Comparison of ENCODE assay signal across 1 cellular context in the genomic region with DNA sequence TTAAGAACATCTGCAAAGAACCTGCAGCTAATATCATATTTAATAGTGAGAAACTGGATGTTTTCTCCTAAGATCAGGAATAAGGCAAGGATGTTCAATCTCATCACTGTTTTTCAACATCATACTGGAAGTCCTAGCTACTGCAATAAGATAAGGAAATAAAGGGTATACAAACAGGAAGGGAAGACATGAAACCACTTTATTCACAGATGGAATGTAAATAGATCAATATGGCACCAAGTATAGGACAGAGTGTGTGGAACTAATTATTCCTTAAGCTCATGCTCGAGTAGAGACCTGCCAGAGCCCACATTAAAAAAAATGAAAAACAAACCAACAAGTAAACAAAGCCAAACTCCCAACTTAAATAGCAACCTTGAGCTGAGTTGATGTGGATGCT.
TF ChIP-seq lines count a peak whose summit lies in the region.

No MANE protein-coding gene starts in this region.

TF ChIP-seq in K562, 482 proteins besides CTCF, POLR2A, EP300 and RAD21 (continued from another document):
- TF ChIP-seq, protein P1, sequence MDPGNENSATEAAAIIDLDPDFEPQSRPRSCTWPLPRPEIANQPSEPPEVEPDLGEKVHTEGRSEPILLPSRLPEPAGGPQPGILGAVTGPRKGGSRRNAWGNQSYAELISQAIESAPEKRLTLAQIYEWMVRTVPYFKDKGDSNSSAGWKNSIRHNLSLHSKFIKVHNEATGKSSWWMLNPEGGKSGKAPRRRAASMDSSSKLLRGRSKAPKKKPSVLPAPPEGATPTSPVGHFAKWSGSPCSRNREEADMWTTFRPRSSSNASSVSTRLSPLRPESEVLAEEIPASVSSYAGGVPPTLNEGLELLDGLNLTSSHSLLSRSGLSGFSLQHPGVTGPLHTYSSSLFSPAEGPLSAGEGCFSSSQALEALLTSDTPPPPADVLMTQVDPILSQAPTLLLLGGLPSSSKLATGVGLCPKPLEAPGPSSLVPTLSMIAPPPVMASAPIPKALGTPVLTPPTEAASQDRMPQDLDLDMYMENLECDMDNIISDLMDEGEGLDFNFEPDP (CRISPR knock-in tag; IDR thresholded peaks at IDR 0.05) = no peak
- TF ChIP-seq RBM39 (optimal IDR thresholded peaks at IDR 0.05; ENCODE audit: low read depth, low read length) = no peak
- no peak for TF ChIP-seq PYGO2 (tag; IDR thresholded peaks at IDR 0.05)
- TF ChIP-seq CEBPG (CRISPR knock-in tag; IDR thresholded peaks at IDR 0.05) = no peak
- no peak for TF ChIP-seq CEBPG (tag; conservative IDR thresholded peaks at IDR 0.05 in 1 of 2, IDR thresholded peaks at IDR 0.05 in 1 of 2)
- TF ChIP-seq CHD2 (IDR thresholded peaks at IDR 0.05; ENCODE audit: low read depth, low read length) = no peak
- no peak for TF ChIP-seq STAT5B (CRISPR knock-in tag; IDR thresholded peaks at IDR 0.05)
- TF ChIP-seq ZNF184 (CRISPR knock-in tag; IDR thresholded peaks at IDR 0.05) = no peak
- TF ChIP-seq ILF3 (IDR thresholded peaks at IDR 0.05; ENCODE audit: borderline replicate concordance) = no peak
- TF ChIP-seq, protein P2, sequence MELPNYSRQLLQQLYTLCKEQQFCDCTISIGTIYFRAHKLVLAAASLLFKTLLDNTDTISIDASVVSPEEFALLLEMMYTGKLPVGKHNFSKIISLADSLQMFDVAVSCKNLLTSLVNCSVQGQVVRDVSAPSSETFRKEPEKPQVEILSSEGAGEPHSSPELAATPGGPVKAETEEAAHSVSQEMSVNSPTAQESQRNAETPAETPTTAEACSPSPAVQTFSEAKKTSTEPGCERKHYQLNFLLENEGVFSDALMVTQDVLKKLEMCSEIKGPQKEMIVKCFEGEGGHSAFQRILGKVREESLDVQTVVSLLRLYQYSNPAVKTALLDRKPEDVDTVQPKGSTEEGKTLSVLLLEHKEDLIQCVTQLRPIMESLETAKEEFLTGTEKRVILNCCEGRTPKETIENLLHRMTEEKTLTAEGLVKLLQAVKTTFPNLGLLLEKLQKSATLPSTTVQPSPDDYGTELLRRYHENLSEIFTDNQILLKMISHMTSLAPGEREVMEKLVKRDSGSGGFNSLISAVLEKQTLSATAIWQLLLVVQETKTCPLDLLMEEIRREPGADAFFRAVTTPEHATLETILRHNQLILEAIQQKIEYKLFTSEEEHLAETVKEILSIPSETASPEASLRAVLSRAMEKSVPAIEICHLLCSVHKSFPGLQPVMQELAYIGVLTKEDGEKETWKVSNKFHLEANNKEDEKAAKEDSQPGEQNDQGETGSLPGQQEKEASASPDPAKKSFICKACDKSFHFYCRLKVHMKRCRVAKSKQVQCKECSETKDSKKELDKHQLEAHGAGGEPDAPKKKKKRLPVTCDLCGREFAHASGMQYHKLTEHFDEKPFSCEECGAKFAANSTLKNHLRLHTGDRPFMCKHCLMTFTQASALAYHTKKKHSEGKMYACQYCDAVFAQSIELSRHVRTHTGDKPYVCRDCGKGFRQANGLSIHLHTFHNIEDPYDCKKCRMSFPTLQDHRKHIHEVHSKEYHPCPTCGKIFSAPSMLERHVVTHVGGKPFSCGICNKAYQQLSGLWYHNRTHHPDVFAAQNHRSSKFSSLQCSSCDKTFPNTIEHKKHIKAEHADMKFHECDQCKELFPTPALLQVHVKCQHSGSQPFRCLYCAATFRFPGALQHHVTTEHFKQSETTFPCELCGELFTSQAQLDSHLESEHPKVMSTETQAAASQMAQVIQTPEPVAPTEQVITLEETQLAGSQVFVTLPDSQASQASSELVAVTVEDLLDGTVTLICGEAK (IDR thresholded peaks at IDR 0.05) = no peak
- TF ChIP-seq, protein P2 (CRISPR knock-in tag; IDR thresholded peaks at IDR 0.05) = no peak
- TF ChIP-seq SREBF1 (IDR thresholded peaks at IDR 0.05; ENCODE audit: borderline replicate concordance, low read depth, low read length) = no peak
- no peak for TF ChIP-seq TAF7 (tag; IDR thresholded peaks at IDR 0.05)
- no peak for TF ChIP-seq NCOR1 (IDR thresholded peaks at IDR 0.05)
- no peak for TF ChIP-seq NR3C1 (CRISPR knock-in tag; IDR thresholded peaks at IDR 0.05)
- no peak for TF ChIP-seq TGIF2 (CRISPR knock-in tag; IDR thresholded peaks at IDR 0.05)
TF ChIP-seq in K562: peak in this region for 0.
